Comparison of ENCODE assay signal across 8 cellular contexts in the genomic region with DNA sequence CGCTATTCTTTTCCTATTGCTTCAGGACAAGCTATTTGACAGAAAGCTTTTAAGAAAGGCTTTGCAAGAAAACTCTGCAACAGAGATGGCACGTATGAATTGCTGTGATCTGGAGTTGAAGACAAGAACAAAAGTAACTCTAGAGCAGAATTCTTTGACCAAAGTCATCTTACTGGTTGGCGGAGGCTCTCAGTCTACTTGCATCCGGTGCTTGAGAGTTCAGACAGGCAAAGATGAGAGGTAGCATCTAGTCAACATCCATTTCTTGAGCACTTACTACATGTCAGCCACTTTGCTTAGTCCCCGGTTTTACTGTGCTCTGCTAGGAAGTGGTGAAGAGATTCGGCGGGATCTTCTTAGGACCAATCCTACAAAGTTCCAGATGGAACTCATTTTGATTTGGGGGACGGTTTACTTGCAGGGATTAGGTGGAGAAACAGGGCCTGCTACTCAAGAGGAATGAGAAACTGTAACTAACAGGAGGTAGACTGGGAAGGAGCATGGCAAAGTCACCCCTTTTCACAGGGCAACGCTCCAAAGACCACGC. TPM values are rescaled to one million over a fixed set of nuclear protein-coding genes. Genes with fewer than 3 reads are reported as not detected.
DNase-seq lines count a peak whose midpoint lies in the region; ATAC-seq, FAIRE-seq and TF ChIP-seq lines count a peak whose summit lies in the region.

No MANE protein-coding gene starts in this region.

- DNase-seq in activated T-cell treated with anti-CD3 and anti-CD28 coated beads, Interleukin-2, amount 50 U/mL, for 24 hours: no peak
- DNase-seq in activated T-cell treated with anti-CD3 and anti-CD28 coated beads for 4 hours (no peak), T-cell (peak in 9 of 34 experiments; percentile 0 to 18 (median 3)), fibroblast of lung (ENCODE audit: low read depth in 2 of 2) (no peak), trophoblast cell (no peak), H54 (ENCODE audit: insufficient read length, low spot score) (no peak), NCI-H748 treated with DMSO at 0.1 percent for 48 hours (lab: John Stamatoyannopoulos, UW) (no peak)

- H3K18ac ChIP-seq in trophoblast cell (ENCODE audit: low read length): peak overlapping the region; percentile 57

- no peak for FAIRE-seq in H54 (lab: Jason Lieb, UNC)

- no peak overlapping the region for H2BK5ac ChIP-seq in trophoblast cell (ENCODE audit: low read depth, low read length, poor library complexity)

- H3K27ac ChIP-seq in fibroblast of lung (ENCODE audit: insufficient read depth, low read length): peak overlapping the region; percentile 99
- H3K27ac ChIP-seq in trophoblast cell (ENCODE audit: low read depth, low read length): no peak overlapping the region

- H3K23ac ChIP-seq in trophoblast cell (ENCODE audit: low read length): no peak overlapping the region

- H3K4me1 ChIP-seq in fibroblast of lung (ENCODE audit: control insufficient read depth, extremely low read depth, insufficient read depth, low read length): peaks cover 8% of the 10 kb centered on the region
- peaks cover 3 to 8% of the 10 kb centered on the region in 2 experiments for H3K4me1 ChIP-seq in trophoblast cell (ENCODE audit: control insufficient read depth in 1 of 2, insufficient read depth in 2 of 2, low read length in 2 of 2)

- H2AFZ ChIP-seq in fibroblast of lung (ENCODE audit: low read length): peak overlapping the region; percentile 77
- H2AFZ ChIP-seq in trophoblast cell (ENCODE audit: insufficient read depth, low read length, poor library complexity): peak overlapping the region; percentile 98

- peak overlapping the region; percentile 21 for H3K4ac ChIP-seq in trophoblast cell (ENCODE audit: low read depth, low read length)

- no peak for TF ChIP-seq POLR2A in H54 (IDR thresholded peaks at IDR 0.05; ENCODE audit: low read depth, low read length)

- peaks cover 10% of the 10 kb centered on the region for H3K79me1 ChIP-seq in trophoblast cell (ENCODE audit: low read length)

- H3K14ac ChIP-seq in trophoblast cell (ENCODE audit: low read length): peak overlapping the region; percentile 91

- H3K4me1 Mint-ChIP-seq in activated T-cell treated with anti-CD3 and anti-CD28 coated beads, Interleukin-2, amount 50 U/mL, for 24 hours (ENCODE audit: low read depth): peaks cover 70% of the 10 kb centered on the region
- H3K4me1 Mint-ChIP-seq in T-cell: peaks cover 60 to 65% (median 61%) of the 10 kb centered on the region in 3 donors

- peak overlapping the region; percentile 97 for H4K8ac ChIP-seq in trophoblast cell (ENCODE audit: low read depth, low read length)

- ATAC-seq in T-cell (replicated peaks in 1 of 4): peak in 1 of 4 experiments; percentile 13
- ATAC-seq in HG03469 (IDR thresholded peaks at IDR 0.05; ENCODE audit: unreplicated experiment): no peak

- H3K9ac ChIP-seq in fibroblast of lung (ENCODE audit: insufficient read depth, low read length) (peak overlapping the region; percentile 98), trophoblast cell (ENCODE audit: low read length) (peak overlapping the region; percentile 16)

- H3K79me2 ChIP-seq in fibroblast of lung (ENCODE audit: control insufficient read depth, insufficient read depth, low read length) (peaks cover 7% of the 10 kb centered on the region), trophoblast cell (ENCODE audit: control insufficient read depth, insufficient read depth, low read length, poor library complexity) (peaks cover 3% of the 10 kb centered on the region)

- H2BK120ac ChIP-seq in trophoblast cell (ENCODE audit: insufficient read depth, low read length, poor library complexity): no peak overlapping the region

- no peak for TF ChIP-seq CTCF in fibroblast of lung (conservative IDR thresholded peaks at IDR 0.05 in 1 of 2, IDR thresholded peaks at IDR 0.05 in 1 of 2; ENCODE audit: low read depth in 1 of 2, low read length in 2 of 2)

- H3K9me3 ChIP-seq in fibroblast of lung (ENCODE audit: control insufficient read depth, insufficient read depth, low read depth, low read length): no peaks in the 10 kb centered on the region
- no peaks in the 10 kb centered on the region for H3K9me3 ChIP-seq in trophoblast cell (ENCODE audit: insufficient read depth, low read depth, low read length)

- POLR2A ChIA-PET in T-cell (lab: Charles Lee): interaction anchor here in 1 of 2 donors (0.6 to 0.7 kb wide), 3 partner anchors 13 to 148 kb away, joined by 3 to 7 read pairs (median 5); no protein-coding TSS in a partner anchor

- CTCF ChIA-PET in T-cell (lab: Charles Lee): interaction anchor here in 1 of 2 donors (0.5 kb wide), 1 partner anchor 67 kb away, joined by 3 read pairs; no protein-coding TSS in a partner anchor

- H3K27me3 Mint-ChIP-seq in activated T-cell treated with anti-CD3 and anti-CD28 coated beads, Interleukin-2, amount 50 U/mL, for 24 hours: no peaks in the 10 kb centered on the region
- no peaks in the 10 kb centered on the region for H3K27me3 Mint-ChIP-seq in T-cell

- no CpG with 5 or more reads among the region's 10 CpGs for WGBS in trophoblast cell (ENCODE audit: extremely low coverage, insufficient coverage, insufficient read length)

- H3K4me3 ChIP-seq in fibroblast of lung (replicated peaks in 1 of 4; ENCODE audit: control extremely low read depth in 1 of 4, insufficient read depth in 1 of 4, low read depth in 3 of 4, low read length in 4 of 4) (peak overlapping the region; percentile 74 to 95 (median 82)), trophoblast cell (ENCODE audit: low read depth, low read length) (peak overlapping the region; percentile 91)

- no peak overlapping the region for H2BK12ac ChIP-seq in trophoblast cell (ENCODE audit: low read length)

- peaks cover 38% of the 10 kb centered on the region for H3K36me3 Mint-ChIP-seq in activated T-cell treated with anti-CD3 and anti-CD28 coated beads, Interleukin-2, amount 50 U/mL, for 24 hours (ENCODE audit: low read depth)
- peaks cover 19% of the 10 kb centered on the region for H3K36me3 Mint-ChIP-seq in T-cell

- H4K20me1 ChIP-seq in fibroblast of lung (ENCODE audit: control insufficient read depth, extremely low read depth, insufficient read depth, low read length): no peaks in the 10 kb centered on the region

- H4K12ac ChIP-seq in trophoblast cell (ENCODE audit: low read depth, low read length): peak overlapping the region; percentile 74

- H4K91ac ChIP-seq in trophoblast cell (ENCODE audit: low read depth, low read length): peak overlapping the region; percentile 92

- H3K36me3 ChIP-seq in fibroblast of lung (ENCODE audit: control insufficient read depth, insufficient read depth, low read length) (no peaks in the 10 kb centered on the region), trophoblast cell (ENCODE audit: control insufficient read depth in 1 of 2, insufficient read depth in 2 of 2, low read length in 2 of 2) (peaks cover 0 to 2% of the 10 kb centered on the region in 2 experiments)

- H3K9me3 Mint-ChIP-seq in activated T-cell treated with anti-CD3 and anti-CD28 coated beads, Interleukin-2, amount 50 U/mL, for 24 hours: peaks cover 19% of the 10 kb centered on the region
- H3K9me3 Mint-ChIP-seq in T-cell: peaks cover 0 to 6% (median 0%) of the 10 kb centered on the region in 3 donors

- no peaks in the 10 kb centered on the region for H3K27me3 ChIP-seq in fibroblast of lung (ENCODE audit: control insufficient read depth, insufficient read depth, low read length)
- H3K27me3 ChIP-seq in trophoblast cell (ENCODE audit: insufficient read depth, low read length): no peaks in the 10 kb centered on the region

- H3K4me3 Mint-ChIP-seq in activated T-cell treated with anti-CD3 and anti-CD28 coated beads, Interleukin-2, amount 50 U/mL, for 24 hours: peak overlapping the region; percentile 89
- H3K4me3 Mint-ChIP-seq in T-cell: peak overlapping the region; percentile 94 to 97 (median 97)

- H3K4me2 ChIP-seq in fibroblast of lung (ENCODE audit: extremely low read depth, insufficient read depth, low read length) (peak overlapping the region; percentile 89), trophoblast cell (ENCODE audit: low read length) (peak overlapping the region; percentile 65)

- H3K27ac Mint-ChIP-seq in activated T-cell treated with anti-CD3 and anti-CD28 coated beads, Interleukin-2, amount 50 U/mL, for 24 hours: peak overlapping the region; percentile 99
- peak overlapping the region; percentile 94 to 98 for H3K27ac Mint-ChIP-seq in T-cell

- H2AK5ac ChIP-seq in trophoblast cell (ENCODE audit: low read length): no peak overlapping the region

RNA-seq across cellular contexts. Expression of a gene that starts 0.4 kb away (rescaled TPM):
- 10 to 100 TPM; 65.7 to 73.0 (median 68.7) TPM for total RNA-seq in T-cell
- 33.6 and 47.6 TPM in 2 replicates for total RNA-seq in fibroblast of lung
- 16.3 and 23.9 TPM in 2 replicates for polyA plus RNA-seq in fibroblast of lung
- 14.8 and 21.4 TPM in 2 replicates for polyA plus RNA-seq in fibroblast of lung (2012)
- 1.8 and 3.3 TPM in 2 replicates for polyA minus RNA-seq in fibroblast of lung (ENCODE audit: low replicate concordance)
- 12.0 and 13.8 TPM in 2 replicates for polyA plus RNA-seq in trophoblast cell (2013)
